In the genomic region with DNA sequence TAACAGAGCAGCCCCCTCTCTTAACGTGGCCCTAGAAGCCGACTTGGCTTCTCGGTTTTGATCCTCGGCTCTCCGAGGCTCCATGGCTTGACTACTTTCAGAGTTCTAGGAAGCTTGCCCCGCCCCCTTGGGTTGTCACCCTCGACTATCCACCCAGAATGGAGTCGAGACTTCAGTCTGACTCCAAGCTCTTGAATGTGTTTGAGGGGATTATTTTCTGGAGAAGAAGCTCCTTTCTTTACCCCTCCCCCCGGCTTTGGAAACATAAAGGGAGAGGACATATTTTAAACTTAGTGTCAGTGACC, we compare ENCODE assay signal across 8 cellular contexts. TPM values are rescaled to one million over a fixed set of nuclear protein-coding genes. Genes with fewer than 3 reads are reported as not detected.
DNase-seq lines count a peak whose midpoint lies in the region; ATAC-seq and TF ChIP-seq lines count a peak whose summit lies in the region.

No MANE protein-coding gene starts in this region.

- H3K9me3 Mint-ChIP-seq in GM23338: no peaks in the 10 kb centered on the region
- no peaks in the 10 kb centered on the region for H3K9me3 Mint-ChIP-seq in activated CD4-positive, alpha-beta T cell treated with anti-CD3 and anti-CD28 coated beads, Interleukin-2, amount 10 ng/mL, durations not matched to agents 7 days and 5 days

- peak overlapping the region; percentile 79 for H3K4me2 ChIP-seq in GM23338

- WGBS in testis, 2 donors: 0 to 1% methylated on average over 9 of the region's 9 CpGs

- H3K9me3 ChIP-seq in endocrine pancreas (ENCODE audit: control insufficient read depth, low read length) (no peaks in the 10 kb centered on the region), muscle layer of duodenum (ENCODE audit: control insufficient read depth in 1 of 2, low read length in 2 of 2) (no peaks in the 10 kb centered on the region), testis (no peaks in the 10 kb centered on the region)

- H4K20me1 ChIP-seq in GM23338 (replicated peaks; ENCODE audit: insufficient read depth): no peaks in the 10 kb centered on the region; the same call in 1 of the 2 replicates

- intact Hi-C loops in testis (cut with DNase I; ENCODE audit: low total_unique reads): no loop called here

- peak overlapping the region; percentile 83 for H3K9ac ChIP-seq in endocrine pancreas (ENCODE audit: control insufficient read depth, insufficient read depth, low read length)

- H3K4me1 ChIP-seq in GM23338 (ENCODE audit: insufficient read depth) (peaks cover 19% of the 10 kb centered on the region), endocrine pancreas (ENCODE audit: control insufficient read depth, insufficient read depth, low read length) (peaks cover 14% of the 10 kb centered on the region), muscle layer of duodenum (ENCODE audit: control insufficient read depth in 1 of 2, insufficient read depth in 2 of 2, low read length in 2 of 2) (peaks cover 17 to 35% of the 10 kb centered on the region in 2 donors), testis (peaks cover 18% of the 10 kb centered on the region)

- H3K36me3 Mint-ChIP-seq in GM23338 (ENCODE audit: low read depth): peaks cover 6% of the 10 kb centered on the region
- H3K36me3 Mint-ChIP-seq in activated CD4-positive, alpha-beta T cell treated with anti-CD3 and anti-CD28 coated beads, Interleukin-2, amount 10 ng/mL, durations not matched to agents 7 days and 5 days (ENCODE audit: low read depth): peaks cover 26% of the 10 kb centered on the region

- TF ChIP-seq CTCF in GM23338 (conservative IDR thresholded peaks at IDR 0.05; ENCODE audit: low read depth in 2 of 2) (no peak), LNCaP clone FGC (IDR thresholded peaks at IDR 0.05; ENCODE audit: control insufficient read depth, extremely low read depth, insufficient read depth) (no peak), testis (IDR thresholded peaks at IDR 0.05) (no peak)

- H2AFZ ChIP-seq in GM23338: peak overlapping the region; percentile 61; the same call in 1 of the 2 replicates

- peaks cover 24% of the 10 kb centered on the region for H3K4me1 Mint-ChIP-seq in GM23338
- peaks cover 39% of the 10 kb centered on the region for H3K4me1 Mint-ChIP-seq in activated CD4-positive, alpha-beta T cell treated with anti-CD3 and anti-CD28 coated beads, Interleukin-2, amount 10 ng/mL, durations not matched to agents 7 days and 5 days

- H3K4me3 ChIP-seq in GM23338: peak overlapping the region; percentile 58
- H3K4me3 ChIP-seq in LNCaP clone FGC (ENCODE audit: low read depth, low read length): peak overlapping the region; percentile 88
- peak overlapping the region; percentile 89 for H3K4me3 ChIP-seq in endocrine pancreas (ENCODE audit: control insufficient read depth, insufficient read depth, low read length)
- peak overlapping the region; percentile 89 to 97 for H3K4me3 ChIP-seq in muscle layer of duodenum (ENCODE audit: low read depth in 1 of 2, low read length in 2 of 2)
- H3K4me3 ChIP-seq in testis: peak overlapping the region; percentile 81 to 88

- peaks cover 2% of the 10 kb centered on the region for H3K27me3 Mint-ChIP-seq in GM23338 (ENCODE audit: insufficient read depth, low read depth, poor library complexity)
- no peaks in the 10 kb centered on the region for H3K27me3 Mint-ChIP-seq in activated CD4-positive, alpha-beta T cell treated with anti-CD3 and anti-CD28 coated beads, Interleukin-2, amount 10 ng/mL, durations not matched to agents 7 days and 5 days

- ATAC-seq in GM23338: peak; percentile 33
- ATAC-seq in GM18861 (IDR thresholded peaks at IDR 0.05; ENCODE audit: unreplicated experiment): no peak

- DNase-seq in GM04504 (ENCODE audit: low read depth) (peak; percentile 29), GM23338 (ENCODE audit: low spot score) (peak; percentile 85), LNCaP clone FGC (ENCODE audit: low read depth) (no peak), testis (peak; percentile 78)
- DNase-seq in activated CD4-positive, alpha-beta T cell treated with anti-CD3 and anti-CD28 coated beads, Interleukin-2, amount 10 ng/mL, durations not matched to agents 7 days and 5 days: peak; percentile 60

- no peak for TF ChIP-seq POLR2A in testis (IDR thresholded peaks at IDR 0.05)

- POLR2A ChIA-PET in activated CD4-positive, alpha-beta T cell treated with anti-CD3 and anti-CD28 coated beads, Interleukin-2, amount 10 ng/mL, durations not matched to agents 7 days and 5 days (lab: Charles Lee): interaction anchor here (1.1 kb wide), 1 partner anchor 14 kb away, joined by 3 read pairs; no protein-coding TSS in a partner anchor

- H3K27ac ChIP-seq in GM23338 (ENCODE audit: low read depth): peak overlapping the region; percentile 89
- peak overlapping the region; percentile 99 for H3K27ac ChIP-seq in muscle layer of duodenum (ENCODE audit: low read length)
- H3K27ac ChIP-seq in testis: peak overlapping the region; percentile 87 to 93

- peaks cover 30% of the 10 kb centered on the region for H3K79me2 ChIP-seq in GM23338 (replicated peaks; ENCODE audit: insufficient read depth)

- no peaks in the 10 kb centered on the region for H3K27me3 ChIP-seq in GM23338 (ENCODE audit: insufficient read depth)
- no peaks in the 10 kb centered on the region for H3K27me3 ChIP-seq in endocrine pancreas (ENCODE audit: control insufficient read depth, insufficient read depth, low read length)
- H3K27me3 ChIP-seq in muscle layer of duodenum (ENCODE audit: low read depth, low read length): no peaks in the 10 kb centered on the region
- H3K27me3 ChIP-seq in testis: no peaks in the 10 kb centered on the region

- H3F3A ChIP-seq in GM23338 (replicated peaks; ENCODE audit: low read depth): peaks cover 13% of the 10 kb centered on the region

- peak overlapping the region; percentile 94 for H3K4me3 Mint-ChIP-seq in GM23338
- H3K4me3 Mint-ChIP-seq in activated CD4-positive, alpha-beta T cell treated with anti-CD3 and anti-CD28 coated beads, Interleukin-2, amount 10 ng/mL, durations not matched to agents 7 days and 5 days: peak overlapping the region; percentile 100

- CTCF ChIA-PET in activated CD4-positive, alpha-beta T cell treated with anti-CD3 and anti-CD28 coated beads, Interleukin-2, amount 10 ng/mL, durations not matched to agents 7 days and 5 days (lab: Charles Lee): interaction anchor here (1.2 to 3.2 kb wide), 4 partner anchors 8 to 24 kb away, joined by 4 to 21 read pairs (median 8); no protein-coding TSS in a partner anchor

- H3K9me2 ChIP-seq in GM23338 (ENCODE audit: insufficient read depth): no peaks in the 10 kb centered on the region

- peak overlapping the region; percentile 99 for H3K27ac Mint-ChIP-seq in GM23338
- peak overlapping the region; percentile 100 for H3K27ac Mint-ChIP-seq in activated CD4-positive, alpha-beta T cell treated with anti-CD3 and anti-CD28 coated beads, Interleukin-2, amount 10 ng/mL, durations not matched to agents 7 days and 5 days

- H3K36me3 ChIP-seq in GM23338 (ENCODE audit: insufficient read depth) (peaks cover 4% of the 10 kb centered on the region; the same call in 1 of the 2 replicates), endocrine pancreas (ENCODE audit: control insufficient read depth, insufficient read depth, low read length) (peaks cover 3% of the 10 kb centered on the region), muscle layer of duodenum (ENCODE audit: control insufficient read depth in 1 of 2, insufficient read depth in 2 of 2, low read length in 2 of 2) (peaks cover 8 to 17% of the 10 kb centered on the region in 2 donors), testis (ENCODE audit: low read depth, missing control alignments) (no peaks in the 10 kb centered on the region)

TF ChIP-seq in GM23338, 12 proteins besides CTCF, POLR2A, EP300 and RAD21 (continues in another document):
- TF ChIP-seq EZH2 (IDR thresholded peaks at IDR 0.05; ENCODE audit: low read depth, unreplicated experiment) (no peak), JUNB (IDR thresholded peaks at IDR 0.05; ENCODE audit: unreplicated experiment) (no peak), NANOG (IDR thresholded peaks at IDR 0.05; ENCODE audit: borderline replicate concordance) (no peak), STAT1 (IDR thresholded peaks at IDR 0.05; ENCODE audit: unreplicated experiment) (no peak)
- TF ChIP-seq, protein P1, sequence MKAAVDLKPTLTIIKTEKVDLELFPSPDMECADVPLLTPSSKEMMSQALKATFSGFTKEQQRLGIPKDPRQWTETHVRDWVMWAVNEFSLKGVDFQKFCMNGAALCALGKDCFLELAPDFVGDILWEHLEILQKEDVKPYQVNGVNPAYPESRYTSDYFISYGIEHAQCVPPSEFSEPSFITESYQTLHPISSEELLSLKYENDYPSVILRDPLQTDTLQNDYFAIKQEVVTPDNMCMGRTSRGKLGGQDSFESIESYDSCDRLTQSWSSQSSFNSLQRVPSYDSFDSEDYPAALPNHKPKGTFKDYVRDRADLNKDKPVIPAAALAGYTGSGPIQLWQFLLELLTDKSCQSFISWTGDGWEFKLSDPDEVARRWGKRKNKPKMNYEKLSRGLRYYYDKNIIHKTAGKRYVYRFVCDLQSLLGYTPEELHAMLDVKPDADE (IDR thresholded peaks at IDR 0.05): no peak

RNA-seq across cellular contexts. Expression of a gene that starts 0.5 kb away (rescaled TPM):
- total RNA-seq in GM23338 (2014; rRNA removed; shearing (Covaris generic)): 64.2 and 72.9 TPM in 2 replicates
- polyA plus RNA-seq in GM23338 (2016; fragmentation: Nextera tagmentation; extraction: Ambion mirVana) (16.9 and 17.0 TPM in 2 replicates), testis (ENCODE audit: insufficient read depth, low read depth, low replicate concordance) (92.4 TPM)
- 10 to 100 TPM; 93.1 to 93.2 TPM for total RNA-seq in activated CD4-positive, alpha-beta T cell treated with anti-CD3 and anti-CD28 coated beads, Interleukin-2, amount 10 ng/mL, durations not matched to agents 7 days and 5 days
- 10 to 100 TPM; 77.8 to 82.0 TPM for total RNA-seq in testis

RNA-seq across cellular contexts. Expression of a gene that starts 37.2 kb away (rescaled TPM):
- 40.6 and 41.1 TPM in 2 replicates for total RNA-seq in GM23338 (2014; rRNA removed; shearing (Covaris generic))
- polyA plus RNA-seq in GM23338 (2016; fragmentation: Nextera tagmentation; extraction: Ambion mirVana): 187 and 196 TPM in 2 replicates
- 10 to 100 TPM; 22.3 to 27.4 TPM for total RNA-seq in activated CD4-positive, alpha-beta T cell treated with anti-CD3 and anti-CD28 coated beads, Interleukin-2, amount 10 ng/mL, durations not matched to agents 7 days and 5 days
- total RNA-seq in testis: 10 to 100 TPM; 27.9 to 31.3 TPM
- polyA plus RNA-seq in testis (ENCODE audit: insufficient read depth, low read depth, low replicate concordance): 37.4 TPM

RNA-seq across cellular contexts. Expression of a gene that starts 40.8 kb away (rescaled TPM):
- 30.4 and 40.5 TPM in 2 replicates for total RNA-seq in GM23338 (2014; rRNA removed; shearing (Covaris generic))
- polyA plus RNA-seq in GM23338 (2016; fragmentation: Nextera tagmentation; extraction: Ambion mirVana) (20.0 and 20.5 TPM in 2 replicates), testis (ENCODE audit: insufficient read depth, low read depth, low replicate concordance) (204 TPM)
- 10 to 100 TPM; 79.2 to 87.3 TPM for total RNA-seq in activated CD4-positive, alpha-beta T cell treated with anti-CD3 and anti-CD28 coated beads, Interleukin-2, amount 10 ng/mL, durations not matched to agents 7 days and 5 days
- total RNA-seq in testis: 100 to 1,000 TPM; 192 to 289 TPM

RNA-seq across cellular contexts. Expression of a gene that starts 46.7 kb away (rescaled TPM):
- 5.3 and 6.7 TPM in 2 replicates for total RNA-seq in GM23338 (2014; rRNA removed; shearing (Covaris generic))
- polyA plus RNA-seq in GM23338 (2016; fragmentation: Nextera tagmentation; extraction: Ambion mirVana) (4.3 and 5.0 TPM in 2 replicates), testis (ENCODE audit: insufficient read depth, low read depth, low replicate concordance) (19.8 TPM)
- 10 to 100 TPM in 1 of 2 experiments, 1 to 10 TPM in 1; 8.9 to 10.2 TPM for total RNA-seq in activated CD4-positive, alpha-beta T cell treated with anti-CD3 and anti-CD28 coated beads, Interleukin-2, amount 10 ng/mL, durations not matched to agents 7 days and 5 days
- 10 to 100 TPM; 20.3 to 25.5 TPM for total RNA-seq in testis
